11 cellular contexts compared by ENCODE assay signal in the genomic region with DNA sequence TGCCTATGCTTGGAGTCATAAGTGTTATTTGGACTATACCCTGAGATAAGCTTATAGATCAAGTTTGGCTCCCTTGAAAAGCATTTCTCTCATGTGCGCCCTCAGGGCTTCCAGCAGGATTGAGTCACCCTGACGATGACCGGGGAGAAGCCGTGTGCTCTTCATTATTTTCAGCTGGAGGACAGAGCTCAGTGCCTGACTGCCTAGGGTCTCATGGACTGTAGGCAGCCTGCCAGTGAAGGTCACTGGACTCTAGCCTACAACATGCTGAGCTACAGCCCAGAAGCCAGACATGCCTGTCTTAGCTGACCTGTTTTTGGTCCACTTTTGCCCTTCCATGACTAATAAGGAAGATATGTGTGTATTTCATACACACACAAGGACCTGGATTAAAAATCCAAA. TPM values are rescaled to one million over a fixed set of nuclear protein-coding genes. Genes with fewer than 3 reads are reported as not detected.
DNase-seq lines count a peak whose midpoint lies in the region; ATAC-seq, FAIRE-seq and TF ChIP-seq lines count a peak whose summit lies in the region.
"Had no signal": no experiment of that assay in that cellular context is flagged by ENCODE, and none has a peak within 500 bp of the region (broad histone marks: within the 10 kb centered on the region; RNA-seq: fewer than 3 reads in every experiment).

No MANE protein-coding gene starts in this region.

- H3K4ac ChIP-seq in H1 (replicated peaks; ENCODE audit: insufficient read length, low read depth, low read length), result no peak overlapping the region

- H2AFZ ChIP-seq in H1 (ENCODE audit: low read length), result no peak overlapping the region

- H3K36me3 ChIP-seq in H1 (ENCODE audit: control insufficient read depth in 2 of 4, insufficient read depth in 4 of 4, low read length in 3 of 4), result no peaks in the 10 kb centered on the region
- no peaks in the 10 kb centered on the region for H3K36me3 ChIP-seq in left lung
- H3K36me3 ChIP-seq: HAP-1 had no signal

- no peak overlapping the region for H4K5ac ChIP-seq in H1 (ENCODE audit: insufficient read length, low read depth, low read length)

- no peaks in the 10 kb centered on the region for H3K79me2 ChIP-seq in H1 (ENCODE audit: control insufficient read depth in 1 of 2, insufficient read depth in 2 of 2, low read length in 2 of 2)

- TF ChIP-seq EP300 in H1 (IDR thresholded peaks at IDR 0.05; ENCODE audit: borderline replicate concordance in 1 of 2, low read depth in 2 of 2, low read length in 2 of 2), result no peak

- intact Hi-C loops in left lung (cut with DNase I), result no loop called here

- H3K9me3 ChIP-seq in H1 (ENCODE audit: insufficient read depth in 2 of 2, low read depth in 1 of 2, low read length in 1 of 2), result no peaks in the 10 kb centered on the region
- no peaks in the 10 kb centered on the region for H3K9me3 ChIP-seq in left lung
- H3K9me3 ChIP-seq: HAP-1 had no signal

- H3K4me3 ChIP-seq in H1 (ENCODE audit: extremely low read depth in 1 of 4, insufficient read depth in 2 of 4, low read depth in 3 of 4, low read length in 4 of 4), result no peak overlapping the region
- no peak overlapping the region for H3K4me3 ChIP-seq in left lung
- H3K4me3 ChIP-seq: coronary artery, HAP-1 had no signal

- 0 out of 2 replicates have a peak overlapping the region, but pooled peaks have one; percentile 33 for H2BK15ac ChIP-seq in H1 (ENCODE audit: low read length)

- H3K14ac ChIP-seq in H1 (ENCODE audit: insufficient read length), result no peak overlapping the region

- no peaks in the 10 kb centered on the region for H3K79me1 ChIP-seq in H1 (ENCODE audit: low read depth, low read length)

- H4K20me1 ChIP-seq in H1 (replicated peaks in 1 of 2; ENCODE audit: control insufficient read depth in 1 of 2, insufficient read depth in 2 of 2, low read length in 2 of 2), result peaks cover 0 to 2% of the 10 kb centered on the region in 2 experiments

- no peak overlapping the region for H3K4me2 ChIP-seq in H1 (ENCODE audit: insufficient read depth in 1 of 2, low read depth in 2 of 2, low read length in 2 of 2)

- H3K27me3 ChIP-seq in H1 (replicated peaks in 1 of 4; ENCODE audit: control insufficient read depth in 3 of 4, extremely low read depth in 1 of 4, insufficient read depth in 3 of 4, low read length in 3 of 4) (no peaks in the 10 kb centered on the region), left lung (no peaks in the 10 kb centered on the region)

- CTCF ChIA-PET in H1 (lab: Charles Lee; ENCODE audit: partially characterized antibody), result interaction anchor here (0.6 to 1.5 kb wide), 3 partner anchors 8 to 10 kb away, joined by 3 to 6 read pairs (median 4); no protein-coding TSS in a partner anchor

- no peaks in the 10 kb centered on the region for H3K23me2 ChIP-seq in H1 (ENCODE audit: low read depth, low read length)

- ATAC-seq in left lung, result peak; percentile 35
- no peak for ATAC-seq in HG02623 (IDR thresholded peaks at IDR 0.05; ENCODE audit: unreplicated experiment)
- no peak for ATAC-seq in GM21528 (IDR thresholded peaks at IDR 0.05; ENCODE audit: low FRiP score, unreplicated experiment)
- ATAC-seq in HG02852 (IDR thresholded peaks at IDR 0.05; ENCODE audit: unreplicated experiment), result no peak

- no peak for TF ChIP-seq POLR2A in H1 (IDR thresholded peaks at IDR 0.05; ENCODE audit: control extremely low read depth in 1 of 2, low read depth in 2 of 2, low read length in 2 of 2)

- H2BK12ac ChIP-seq in H1 (ENCODE audit: low read depth, low read length), result peak overlapping the region; percentile 10; the same call in 1 of the 2 replicates

- no peak for TF ChIP-seq CTCF in H1 (IDR thresholded peaks at IDR 0.05; ENCODE audit: control extremely low read depth in 1 of 3, insufficient read depth in 1 of 3, low read depth in 1 of 3, low read length in 3 of 3)
- no peak for TF ChIP-seq CTCF in left lung (IDR thresholded peaks at IDR 0.05)

- no peak overlapping the region for H2AK5ac ChIP-seq in H1 (ENCODE audit: low read depth, low read length)

- no peak overlapping the region for H4K8ac ChIP-seq in H1 (ENCODE audit: extremely low read depth, insufficient read depth, low read length)

- H3K23ac ChIP-seq in H1 (ENCODE audit: insufficient read length), result no peak overlapping the region

- no peak for FAIRE-seq in H1 (lab: Jason Lieb, UNC)

- no peak overlapping the region for H4K91ac ChIP-seq in H1 (replicated peaks; ENCODE audit: insufficient read length, low read length)

- H2BK120ac ChIP-seq in H1 (replicated peaks; ENCODE audit: low read depth, low read length), result no peak overlapping the region

- H3K4me1 ChIP-seq in H1 (replicated peaks in 1 of 4; ENCODE audit: control insufficient read depth in 3 of 4, insufficient read depth in 4 of 4, low read length in 3 of 4), result peaks cover 4 to 14% (median 8%) of the 10 kb centered on the region in 4 experiments; a peak in 5 of 7 replicates
- H3K4me1 ChIP-seq in left lung, result peaks cover 0 to 6% of the 10 kb centered on the region in 2 donors
- H3K4me1 ChIP-seq: HAP-1 had no signal

- no peak overlapping the region for H2BK5ac ChIP-seq in H1 (ENCODE audit: low read depth, low read length)

- POLR2A ChIA-PET in H1 (lab: Charles Lee; ENCODE audit: partially characterized antibody), result interaction anchor here (1.1 kb wide), 1 partner anchor 11 kb away, joined by 3 read pairs; no protein-coding TSS in a partner anchor

- no peak overlapping the region for H3K56ac ChIP-seq in H1 (replicated peaks; ENCODE audit: insufficient read length, low read depth, low read length)

- no peak overlapping the region for H3K18ac ChIP-seq in H1 (ENCODE audit: extremely low read depth, low read length)

- no peak for TF ChIP-seq RAD21 in H1 (IDR thresholded peaks at IDR 0.05 in 1 of 2, conservative IDR thresholded peaks at IDR 0.05 in 1 of 2; ENCODE audit: low read depth in 2 of 2, low read length in 2 of 2)

- WGBS in H1 (ENCODE audit: extremely low coverage in 1 of 2, insufficient coverage in 1 of 2, insufficient read length in 1 of 2, insufficient replicate concordance in 2 of 2, low coverage in 1 of 2, low lambda C conversion rate in 2 of 2, missing lambda C conversion rate in 1 of 2), 2 experiments, result 90% methylated on average over 4 of the region's 4 CpGs; no CpG with 5 or more reads in 1 of the 2 experiments

- no peak overlapping the region for H3K9ac ChIP-seq in H1 (replicated peaks in 1 of 4; ENCODE audit: extremely low read depth in 1 of 4, low read depth in 3 of 4, low read length in 3 of 4)

- DNase-seq in AG20443 (ENCODE audit: low spot score) (peak; percentile 68), NCI-H460 (ENCODE audit: extremely low read depth, low read depth) (peak; percentile 40), H1 (ENCODE audit: low read depth in 1 of 2, low spot score in 2 of 2) (no peak), left lung (no peak)
- DNase-seq in activated CD4-positive, CD25-positive, alpha-beta regulatory T cell treated with anti-CD3 and anti-CD28 coated beads, Interleukin-2, amount 50 U/mL, for 72 hours, result no peak
- DNase-seq: NCI-H510A had no signal

- no peak overlapping the region for H2BK20ac ChIP-seq in H1 (ENCODE audit: low read length)

- H3K27ac ChIP-seq in H1 (ENCODE audit: low read depth, low read length) (no peak overlapping the region), left lung (no peak overlapping the region)
- H3K27ac ChIP-seq: coronary artery had no signal

TF ChIP-seq in H1, 55 proteins besides CTCF, POLR2A, EP300 and RAD21:
- TF ChIP-seq POU5F1 (IDR thresholded peaks at IDR 0.05; ENCODE audit: low read depth, low read length), result no peak
- no peak for TF ChIP-seq CEBPB (IDR thresholded peaks at IDR 0.05; ENCODE audit: low read depth, low read length)
- no peak for TF ChIP-seq SIN3A (conservative IDR thresholded peaks at IDR 0.05 in 1 of 2, IDR thresholded peaks at IDR 0.05 in 1 of 2; ENCODE audit: low read depth in 1 of 2, low read length in 2 of 2)
- TF ChIP-seq TEAD4 (IDR thresholded peaks at IDR 0.05; ENCODE audit: low read depth, low read length), result no peak
- no peak for TF ChIP-seq JUN (IDR thresholded peaks at IDR 0.05; ENCODE audit: low read depth, low read length)
- TF ChIP-seq SP1 (IDR thresholded peaks at IDR 0.05; ENCODE audit: low read depth, low read length), result no peak
- TF ChIP-seq NRF1 (IDR thresholded peaks at IDR 0.05; ENCODE audit: low read depth, low read length), result no peak

RNA-seq across cellular contexts. Expression of a gene that starts 31.6 kb away (rescaled TPM):
- total RNA-seq in NCI-H460 (2014; rRNA removed; shearing (Covaris generic)), result 6.5 and 7.6 TPM in 2 replicates
- polyA plus RNA-seq in NCI-H460 (2014; cell fraction: nucleus; rRNA removed), result 19.7 and 20.8 TPM in 2 replicates
- total RNA-seq in H1 (2021; fragmentation: NEBNext Ultra II Directional; extraction: Animal tissue kit (Norgen Biotek cat#: 25700)), result 18.3 and 19.1 TPM in 2 replicates
- 8.5 and 12.2 TPM in 2 replicates for polyA plus RNA-seq in H1 (2011; rRNA removed)
- 12.4 TPM for polyA plus RNA-seq in H1 (2011; cell fraction: cytosol; rRNA removed)
- polyA plus RNA-seq in H1 (2011; cell fraction: nucleus; rRNA removed), result 14.4 TPM
- polyA plus RNA-seq in H1 (2012, experiment 1 of 2), result 15.8 to 21.9 TPM (median 18.7 TPM) in 4 replicates
- polyA plus RNA-seq in H1 (2012, experiment 2 of 2), result 3.5 TPM
- 11.3 TPM for polyA plus RNA-seq in H1 (2013, experiment 1 of 2)
- polyA plus RNA-seq in H1 (2013, experiment 2 of 2), result 11.2 TPM
- polyA minus RNA-seq in H1 (2011; rRNA and poly(A)+ RNA removed), result 9.5 and 11.0 TPM in 2 replicates
- 11.1 TPM for polyA minus RNA-seq in H1 (2011; cell fraction: cytosol; rRNA and poly(A)+ RNA removed)
- polyA minus RNA-seq in H1 (2011; cell fraction: nucleus; rRNA and poly(A)+ RNA removed), result 19.6 TPM
- total RNA-seq in left lung, result 10 to 100 TPM; 24.7 to 34.4 TPM

Comparison
In these comparisons a context has a peak if more than half of its experiments do, and no peak if none do; other contexts are left out.
1. DNase-seq: peak in AG20443 (single experiment) and NCI-H460 (single experiment); none in H1 (0 of 2), left lung (0 of 2) and activated CD4-positive, CD25-positive, alpha-beta regulatory T cell treated with anti-CD3 and anti-CD28 coated beads, Interleukin-2, amount 50 U/mL, for 72 hours (single experiment).